In the genomic region with DNA sequence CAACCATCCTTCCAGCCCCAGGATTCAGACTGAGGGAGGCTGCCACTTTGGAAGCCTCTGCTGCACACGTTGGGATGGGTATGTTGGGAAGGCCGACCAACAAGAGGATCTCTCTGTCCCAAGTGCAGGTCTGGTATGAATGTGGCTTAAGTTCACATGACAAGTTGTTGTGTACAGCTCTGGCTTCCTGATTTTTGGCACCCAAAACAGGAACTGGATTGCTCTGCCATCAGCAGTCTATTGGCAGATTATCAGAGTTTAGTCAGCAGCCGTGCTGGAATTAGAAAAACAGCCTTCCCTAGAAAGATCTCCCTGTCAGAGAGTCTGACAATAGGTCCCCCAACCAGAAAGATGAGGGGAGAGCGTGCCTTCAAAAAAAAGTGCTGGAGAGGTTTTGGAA, we compare ENCODE assay signal across 15 cellular contexts.
DNase-seq lines count a peak whose midpoint lies in the region; ATAC-seq, FAIRE-seq and TF ChIP-seq lines count a peak whose summit lies in the region.
"Had no signal": no experiment of that assay in that cellular context is flagged by ENCODE, and none has a peak within 500 bp of the region (broad histone marks: within the 10 kb centered on the region; RNA-seq: fewer than 3 reads in every experiment).

No MANE protein-coding gene starts in this region.

- H3F3A ChIP-seq in MM.1S (ENCODE audit: insufficient read depth, low read length) (no peaks in the 10 kb centered on the region), SK-N-SH (replicated peaks; ENCODE audit: insufficient read depth) (no peaks in the 10 kb centered on the region)

- no peaks in the 10 kb centered on the region for H4K20me1 ChIP-seq in MM.1S (ENCODE audit: insufficient read depth, low read length)
- no peaks in the 10 kb centered on the region for H4K20me1 ChIP-seq in SK-N-SH (ENCODE audit: insufficient read depth)

- H3K4me2 ChIP-seq in MM.1S (ENCODE audit: low read depth, low read length) (no peak overlapping the region), SK-N-SH (no peak overlapping the region)

- DNase-seq in NCI-H1694 (lab: John Stamatoyannopoulos, UW) (peak; percentile 61), bronchial epithelial cell (ENCODE audit: low read depth) (no peak), right cardiac atrium (no peak), superior temporal gyrus (ENCODE audit: extremely low spot score) (peak; percentile 86), MM.1S (no peak), SK-N-SH (no peak)
- no peak for DNase-seq in activated CD4-positive, alpha-beta T cell treated with anti-CD3 and anti-CD28 coated beads, Interleukin-2, amount 50 U/mL, for 48 hours
- DNase-seq: activated naive CD4-positive, alpha-beta T cell treated with anti-CD3 and anti-CD28 coated beads, Interleukin-2, amount 10 ng/mL, durations not matched to agents 7 days and 5 days; CD8-positive, alpha-beta T cell; colonic mucosa; natural killer cell; NCI-H1417 treated with DMSO at 0.1 percent for 48 hours; NCI-H526 treated with DMSO at 0.1 percent for 48 hours had no signal

- TF ChIP-seq CTCF in bronchial epithelial cell (IDR thresholded peaks at IDR 0.05; ENCODE audit: insufficient read depth, low read length, severe bottlenecking) (no peak), MM.1S (IDR thresholded peaks at IDR 0.05; ENCODE audit: low read length) (no peak), SK-N-SH (IDR thresholded peaks at IDR 0.05) (no peak)

- no peaks in the 10 kb centered on the region for H3K36me3 ChIP-seq in bronchial epithelial cell (ENCODE audit: control insufficient read depth, insufficient read depth, low read length)
- no peaks in the 10 kb centered on the region for H3K36me3 ChIP-seq in MM.1S (replicated peaks; ENCODE audit: insufficient read depth, low read length)
- no peaks in the 10 kb centered on the region for H3K36me3 ChIP-seq in SK-N-SH (replicated peaks in 1 of 2; ENCODE audit: control insufficient read depth in 1 of 2, insufficient read depth in 2 of 2, low read length in 1 of 2)
- H3K36me3 ChIP-seq: colonic mucosa had no signal

- CTCF ChIA-PET in SK-N-SH (lab: Yijun Ruan, JAX): interaction anchor here (3.1 to 12.3 kb wide), 4 partner anchors 90 to 127 kb away, joined by 17 to 319 read pairs (median 34); no protein-coding TSS in a partner anchor

- TF ChIP-seq EP300 in SK-N-SH (IDR thresholded peaks at IDR 0.05; ENCODE audit: borderline replicate concordance in 1 of 2, low read depth in 1 of 2, low read length in 1 of 2): no peak

- H3K27ac ChIP-seq in right cardiac atrium (ENCODE audit: low read length) (no peak overlapping the region), MM.1S (ENCODE audit: low read length) (no peak overlapping the region), SK-N-SH (ENCODE audit: low read depth in 2 of 2, low read length in 1 of 2) (no peak overlapping the region)
- H3K27ac ChIP-seq: colonic mucosa had no signal

- peak; percentile 32 for FAIRE-seq in bronchial epithelial cell (lab: Jason Lieb, UNC)
- FAIRE-seq: islet of Langerhans, TTC549 had no signal

- WGBS in right cardiac atrium: 15% methylated on average over 4 of the region's 4 CpGs
- WGBS in SK-N-SH (ENCODE audit: low lambda C conversion rate): 53% methylated on average over 3 of the region's 4 CpGs

- POLR2A ChIA-PET in SK-N-SH (lab: Yijun Ruan, JAX): no interaction called here

- no peaks in the 10 kb centered on the region for H3K79me2 ChIP-seq in MM.1S (ENCODE audit: low read length)
- H3K79me2 ChIP-seq in SK-N-SH (ENCODE audit: insufficient read depth): no peaks in the 10 kb centered on the region

- intact Hi-C loops in right cardiac atrium (cut with DNase I): loop anchor here in 3 of 4 donors (5.0 to 10.0 kb wide), 4 partner anchors 116 to 1328 kb away; a partner anchor contains a TSS

- H3K4me3 ChIP-seq in bronchial epithelial cell (ENCODE audit: low read depth, low read length): no peak overlapping the region
- H3K4me3 ChIP-seq in right cardiac atrium (ENCODE audit: low read length): no peak overlapping the region
- no peak overlapping the region for H3K4me3 ChIP-seq in MM.1S (ENCODE audit: low read length)
- H3K4me3 ChIP-seq in SK-N-SH (ENCODE audit: low read depth in 2 of 2, low read length in 1 of 2): no peak overlapping the region
- H3K4me3 ChIP-seq: colonic mucosa had no signal

- ATAC-seq in right cardiac atrium: peak; percentile 49 to 73
- ATAC-seq: CD8-positive, alpha-beta T cell; natural killer cell had no signal

- no peak for TF ChIP-seq RAD21 in SK-N-SH (IDR thresholded peaks at IDR 0.05; ENCODE audit: low read length)

- peaks cover 8% of the 10 kb centered on the region for H3K27me3 ChIP-seq in bronchial epithelial cell (ENCODE audit: control insufficient read depth, insufficient read depth, low read length)
- no peaks in the 10 kb centered on the region for H3K27me3 ChIP-seq in right cardiac atrium (ENCODE audit: control insufficient read depth, insufficient read depth)
- H3K27me3 ChIP-seq in MM.1S (replicated peaks; ENCODE audit: insufficient read depth, low read length): peaks cover 56% of the 10 kb centered on the region
- no peaks in the 10 kb centered on the region; the same call in none of the 2 replicates for H3K27me3 ChIP-seq in SK-N-SH (ENCODE audit: insufficient read depth)

- H3K9me2 ChIP-seq in MM.1S (replicated peaks; ENCODE audit: insufficient read depth, low read length) (no peaks in the 10 kb centered on the region), SK-N-SH (no peaks in the 10 kb centered on the region)

- H3K9me3 ChIP-seq in right cardiac atrium (ENCODE audit: control insufficient read depth, low read length) (no peaks in the 10 kb centered on the region), MM.1S (replicated peaks; ENCODE audit: insufficient read depth, low read length) (no peaks in the 10 kb centered on the region), SK-N-SH (no peaks in the 10 kb centered on the region)
- H3K9me3 ChIP-seq: colonic mucosa had no signal

- no peak overlapping the region for H3K9ac ChIP-seq in MM.1S (ENCODE audit: low read length)
- no peak overlapping the region for H3K9ac ChIP-seq in SK-N-SH

- H3K4me1 ChIP-seq in right cardiac atrium (ENCODE audit: control insufficient read depth, insufficient read depth, low read length) (peaks cover 2% of the 10 kb centered on the region), MM.1S (ENCODE audit: low read length) (no peaks in the 10 kb centered on the region), SK-N-SH (ENCODE audit: control insufficient read depth in 1 of 2, insufficient read depth in 2 of 2, low read depth in 1 of 2, low read length in 1 of 2) (peaks cover 0 to 6% of the 10 kb centered on the region in 2 experiments; a peak in 1 of 4 replicates)
- H3K4me1 ChIP-seq: colonic mucosa had no signal

- H2AFZ ChIP-seq in MM.1S (ENCODE audit: low read length) (no peak overlapping the region), SK-N-SH (ENCODE audit: low read depth) (no peak overlapping the region)

TF ChIP-seq in SK-N-SH, 30 proteins besides CTCF, POLR2A, EP300 and RAD21:
- TF ChIP-seq JUND (IDR thresholded peaks at IDR 0.05) (no peak), TCF12 (IDR thresholded peaks at IDR 0.05) (no peak), CHD2 (IDR thresholded peaks at IDR 0.05; ENCODE audit: low read length, partially characterized antibody) (no peak), SIN3A (IDR thresholded peaks at IDR 0.05; ENCODE audit: borderline replicate concordance, low read depth, low read length) (no peak), POLR2AphosphoS5 (IDR thresholded peaks at IDR 0.05; ENCODE audit: low read depth, low read length) (no peak), FOXJ3 (CRISPR knock-in tag; IDR thresholded peaks at IDR 0.05) (no peak), ELF1 (IDR thresholded peaks at IDR 0.05) (no peak), RXRA (IDR thresholded peaks at IDR 0.05; ENCODE audit: borderline replicate concordance, low read depth) (no peak), TAF1 (IDR thresholded peaks at IDR 0.05; ENCODE audit: borderline replicate concordance, low read depth, low read length) (no peak), MEF2A (IDR thresholded peaks at IDR 0.05; ENCODE audit: borderline replicate concordance, low read depth) (no peak), FOXM1 (IDR thresholded peaks at IDR 0.05; ENCODE audit: low read depth) (no peak), EZH2phosphoT487 (IDR thresholded peaks at IDR 0.05; ENCODE audit: borderline replicate concordance, low read depth) (no peak)
- TF ChIP-seq, protein P1, sequence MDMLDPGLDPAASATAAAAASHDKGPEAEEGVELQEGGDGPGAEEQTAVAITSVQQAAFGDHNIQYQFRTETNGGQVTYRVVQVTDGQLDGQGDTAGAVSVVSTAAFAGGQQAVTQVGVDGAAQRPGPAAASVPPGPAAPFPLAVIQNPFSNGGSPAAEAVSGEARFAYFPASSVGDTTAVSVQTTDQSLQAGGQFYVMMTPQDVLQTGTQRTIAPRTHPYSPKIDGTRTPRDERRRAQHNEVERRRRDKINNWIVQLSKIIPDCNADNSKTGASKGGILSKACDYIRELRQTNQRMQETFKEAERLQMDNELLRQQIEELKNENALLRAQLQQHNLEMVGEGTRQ (IDR thresholded peaks at IDR 0.05; ENCODE audit: borderline replicate concordance, low read depth, low read length): no peak
- TF ChIP-seq, protein P2, sequence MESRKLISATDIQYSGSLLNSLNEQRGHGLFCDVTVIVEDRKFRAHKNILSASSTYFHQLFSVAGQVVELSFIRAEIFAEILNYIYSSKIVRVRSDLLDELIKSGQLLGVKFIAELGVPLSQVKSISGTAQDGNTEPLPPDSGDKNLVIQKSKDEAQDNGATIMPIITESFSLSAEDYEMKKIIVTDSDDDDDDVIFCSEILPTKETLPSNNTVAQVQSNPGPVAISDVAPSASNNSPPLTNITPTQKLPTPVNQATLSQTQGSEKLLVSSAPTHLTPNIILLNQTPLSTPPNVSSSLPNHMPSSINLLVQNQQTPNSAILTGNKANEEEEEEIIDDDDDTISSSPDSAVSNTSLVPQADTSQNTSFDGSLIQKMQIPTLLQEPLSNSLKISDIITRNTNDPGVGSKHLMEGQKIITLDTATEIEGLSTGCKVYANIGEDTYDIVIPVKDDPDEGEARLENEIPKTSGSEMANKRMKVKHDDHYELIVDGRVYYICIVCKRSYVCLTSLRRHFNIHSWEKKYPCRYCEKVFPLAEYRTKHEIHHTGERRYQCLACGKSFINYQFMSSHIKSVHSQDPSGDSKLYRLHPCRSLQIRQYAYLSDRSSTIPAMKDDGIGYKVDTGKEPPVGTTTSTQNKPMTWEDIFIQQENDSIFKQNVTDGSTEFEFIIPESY (IDR thresholded peaks at IDR 0.05; ENCODE audit: borderline replicate concordance, low read depth): no peak

Comparison
In these comparisons a context has a peak if more than half of its experiments do, and no peak if none do; other contexts are left out.
1. DNase-seq: peak in NCI-H1694 (single experiment) and superior temporal gyrus (single experiment); none in bronchial epithelial cell (single experiment), right cardiac atrium (0 of 3), MM.1S (single experiment), activated CD4-positive, alpha-beta T cell treated with anti-CD3 and anti-CD28 coated beads, Interleukin-2, amount 50 U/mL, for 48 hours (0 of 2) and SK-N-SH (single experiment).